In genomic region chrX:30023451-30023850, GRCh38 we compare ENCODE assay signal across 22 cellular contexts.
DNase-seq lines count a peak whose midpoint lies in the region; ATAC-seq, FAIRE-seq and TF ChIP-seq lines count a peak whose summit lies in the region.
"Had no signal": no experiment of that assay in that cellular context is flagged by ENCODE, and none has a peak within 500 bp of the region (broad histone marks: within the 10 kb centered on the region; RNA-seq: fewer than 3 reads in every experiment).

No MANE protein-coding gene starts in this region.

- no peaks in the 10 kb centered on the region for H3K27me3 Mint-ChIP-seq in HFFc6 (ENCODE audit: insufficient read depth)
- no peaks in the 10 kb centered on the region for H3K27me3 Mint-ChIP-seq in activated CD4-positive, alpha-beta memory T cell treated with anti-CD3 and anti-CD28 coated beads for 36 hours
- H3K27me3 Mint-ChIP-seq: IgD-negative memory B cell had no signal

- no peak for ATAC-seq in left cardiac atrium
- no peak for ATAC-seq in GM19455 (IDR thresholded peaks at IDR 0.05; ENCODE audit: unreplicated experiment)
- ATAC-seq in left colon, result no peak
- ATAC-seq: A549, GM23338 had no signal

- H3K4me1 Mint-ChIP-seq in HFFc6 (ENCODE audit: low read depth), result peaks cover 27% of the 10 kb centered on the region
- no peaks in the 10 kb centered on the region for H3K4me1 Mint-ChIP-seq in activated CD4-positive, alpha-beta memory T cell treated with anti-CD3 and anti-CD28 coated beads for 36 hours (ENCODE audit: low read depth)
- H3K4me1 Mint-ChIP-seq: GM23338 had no signal

- H3K4me3 Mint-ChIP-seq in HFFc6, result no peak overlapping the region; the same call in 1 of the 2 replicates
- H3K4me3 Mint-ChIP-seq in activated CD4-positive, alpha-beta memory T cell treated with anti-CD3 and anti-CD28 coated beads for 36 hours, result no peak overlapping the region
- H3K4me3 Mint-ChIP-seq: GM23338, IgD-negative memory B cell had no signal

- no peaks in the 10 kb centered on the region; the same call in 1 of the 2 replicates for H3K36me3 Mint-ChIP-seq in HFFc6 (ENCODE audit: low read depth)
- no peaks in the 10 kb centered on the region for H3K36me3 Mint-ChIP-seq in activated CD4-positive, alpha-beta memory T cell treated with anti-CD3 and anti-CD28 coated beads for 36 hours
- H3K36me3 Mint-ChIP-seq: IgD-negative memory B cell had no signal

- DNase-seq in AG10803 (ENCODE audit: low read depth) (peak; percentile 0), HFFc6 (peak; percentile 43), RCC 7860 (ENCODE audit: low spot score) (peak; percentile 31), cardiac fibroblast (ENCODE audit: low read depth in 2 of 2) (peak; percentile 0 to 58), left cardiac atrium (no peak), left colon (no peak)
- no peak for DNase-seq in activated CD4-positive, alpha-beta memory T cell treated with anti-CD3 and anti-CD28 coated beads for 36 hours
- DNase-seq: AML-193, DMS79, Karpas-422, NCI-H1105, NCI-H2081, NCI-H2171 treated with DMSO at 0.1 percent for 48 hours, NCI-H446 treated with DMSO at 0.1 percent for 48 hours, Peyer's patch, SHP77 treated with DMSO at 0.1 percent for 48 hours had no signal

- POLR2A ChIA-PET in activated CD4-positive, alpha-beta memory T cell treated with anti-CD3 and anti-CD28 coated beads for 36 hours (lab: Charles Lee), result no interaction called here

- peak overlapping the region; percentile 71; the same call in 1 of the 2 replicates for H3K27ac Mint-ChIP-seq in HFFc6
- no peak overlapping the region for H3K27ac Mint-ChIP-seq in activated CD4-positive, alpha-beta memory T cell treated with anti-CD3 and anti-CD28 coated beads for 36 hours
- H3K27ac Mint-ChIP-seq: GM23338, IgD-negative memory B cell had no signal

- no peaks in the 10 kb centered on the region for H3K9me3 Mint-ChIP-seq in HFFc6
- H3K9me3 Mint-ChIP-seq in activated CD4-positive, alpha-beta memory T cell treated with anti-CD3 and anti-CD28 coated beads for 36 hours, result peaks cover 3% of the 10 kb centered on the region

- CTCF ChIA-PET in activated CD4-positive, alpha-beta memory T cell treated with anti-CD3 and anti-CD28 coated beads for 36 hours (lab: Charles Lee), result no interaction called here

- no peak overlapping the region for H3K4me3 ChIP-seq in AG10803 (ENCODE audit: low read length)
- no peak overlapping the region for H3K4me3 ChIP-seq in cardiac fibroblast (replicated peaks in 1 of 2; ENCODE audit: low read depth in 2 of 2, low read length in 2 of 2)
- H3K4me3 ChIP-seq: A549, GM23338, Peyer's patch had no signal

- intact Hi-C loops in left cardiac atrium (cut with DNase I), result no loop called here
- intact Hi-C loops in left colon (cut with DNase I, micrococcal nuclease), result no loop called here
- intact Hi-C loops in activated CD4-positive, alpha-beta memory T cell treated with anti-CD3 and anti-CD28 coated beads for 36 hours (cut with micrococcal nuclease), result no loop called here

- peak; percentile 53 for FAIRE-seq in RCC 7860 (lab: Jason Lieb, UNC)
- FAIRE-seq: A549, G401.6, HTR-8/SVneo had no signal

- no peak for TF ChIP-seq CTCF in AG10803 (conservative IDR thresholded peaks at IDR 0.05; ENCODE audit: low read length)
- TF ChIP-seq CTCF in HFFc6 (IDR thresholded peaks at IDR 0.05), result no peak
- TF ChIP-seq CTCF in cardiac fibroblast (IDR thresholded peaks at IDR 0.05; ENCODE audit: low read depth, low read length), result no peak

Comparison
In these comparisons a context has a peak if more than half of its experiments do, and no peak if none do; other contexts are left out.
1. DNase-seq: peak in AG10803 (single experiment), HFFc6 (single experiment), RCC 7860 (single experiment) and cardiac fibroblast (2 of 2); none in left cardiac atrium (single experiment), left colon (0 of 2) and activated CD4-positive, alpha-beta memory T cell treated with anti-CD3 and anti-CD28 coated beads for 36 hours (single experiment).